Comparison of ENCODE assay signal across 8 cellular contexts in genomic region chr7:132575987-132576722, GRCh38. TPM values are rescaled to one million over a fixed set of nuclear protein-coding genes. Genes with fewer than 3 reads are reported as not detected.
DNase-seq lines count a peak whose midpoint lies in the region; ATAC-seq and TF ChIP-seq lines count a peak whose summit lies in the region.

Gene PLXNA4 (minus strand): TSS chr7:132576470. CDS start chr7:132508693, 67,777 bp downstream.

- no peaks in the 10 kb centered on the region for H3K9me3 Mint-ChIP-seq in GM23338

- H3K36me3 Mint-ChIP-seq in GM23338 (ENCODE audit: low read depth) = no peaks in the 10 kb centered on the region

- H3K27ac Mint-ChIP-seq in GM23338 = no peak within 1 kb of the TSS

- no peaks in the 10 kb centered on the region for H3K9me3 ChIP-seq in SJCRH30 (replicated peaks)

- peak within 1 kb of the TSS; percentile 74 for H3K4me3 Mint-ChIP-seq in GM23338

- no peak for TF ChIP-seq CTCF in GM23338 (conservative IDR thresholded peaks at IDR 0.05; ENCODE audit: low read depth in 2 of 2)
- no peak for TF ChIP-seq CTCF in fibroblast of the aortic adventitia (IDR thresholded peaks at IDR 0.05; ENCODE audit: insufficient read depth, low read length)

- H4K20me1 ChIP-seq in GM23338 (replicated peaks; ENCODE audit: insufficient read depth) = peaks cover 4% of the 10 kb centered on the region; the same call in 1 of the 2 replicates

- H3F3A ChIP-seq in GM23338 (replicated peaks; ENCODE audit: low read depth) = peaks cover 3% of the 10 kb centered on the region; the same call in 1 of the 2 replicates

- peak; percentile 60 for DNase-seq in GM23338 (ENCODE audit: low spot score)
- peak; percentile 34 to 52 for DNase-seq in SJCRH30
- peak; percentile 11 for DNase-seq in fibroblast of the aortic adventitia (ENCODE audit: low read depth)
- peak; percentile 42 for DNase-seq in occipital lobe (lab: John Stamatoyannopoulos, UW)
- DNase-seq in NCI-H1436 treated with DMSO at 0.1 percent for 48 hours (lab: John Stamatoyannopoulos, UW) = no peak
- DNase-seq in globus pallidus (ENCODE audit: low spot score) = no peak
- DNase-seq in activated gamma-delta T cell (lab: John Stamatoyannopoulos, UW) = no peak
- no peak for DNase-seq in NCI-H2107 (lab: John Stamatoyannopoulos, UW)

- H3K36me3 ChIP-seq in GM23338 (ENCODE audit: insufficient read depth) (no peaks in the 10 kb centered on the region), SJCRH30 (no peaks in the 10 kb centered on the region)

- peak; percentile 19 for ATAC-seq in GM23338

- H3K27ac ChIP-seq in GM23338 (ENCODE audit: low read depth) (no peak within 1 kb of the TSS), SJCRH30 (no peak within 1 kb of the TSS)

- no peaks in the 10 kb centered on the region for H3K9me2 ChIP-seq in GM23338 (ENCODE audit: insufficient read depth)

- peak within 1 kb of the TSS; percentile 91 for H2AFZ ChIP-seq in GM23338

- H3K4me3 ChIP-seq in GM23338 (peak within 1 kb of the TSS; percentile 74), SJCRH30 (peak within 1 kb of the TSS; percentile 59), fibroblast of the aortic adventitia (ENCODE audit: low read depth, low read length) (peak within 1 kb of the TSS; percentile 66)

- H3K4me1 ChIP-seq in GM23338 (ENCODE audit: insufficient read depth) (peaks cover 45% of the 10 kb centered on the region), SJCRH30 (no peaks in the 10 kb centered on the region)

- H3K27me3 ChIP-seq in GM23338 (ENCODE audit: insufficient read depth) (peaks cover 88% of the 10 kb centered on the region), SJCRH30 (no peaks in the 10 kb centered on the region)

- peaks cover 73% of the 10 kb centered on the region for H3K27me3 Mint-ChIP-seq in GM23338 (ENCODE audit: insufficient read depth, low read depth, poor library complexity)

- H3K79me2 ChIP-seq in GM23338 (replicated peaks; ENCODE audit: insufficient read depth) = no peaks in the 10 kb centered on the region

- H3K4me1 Mint-ChIP-seq in GM23338 = peaks cover 42% of the 10 kb centered on the region

- H3K4me2 ChIP-seq in GM23338 = peak within 1 kb of the TSS; percentile 93

TF ChIP-seq in GM23338, 12 proteins besides CTCF, POLR2A, EP300 and RAD21 (continues in another document):
- TF ChIP-seq STAT1 (IDR thresholded peaks at IDR 0.05; ENCODE audit: unreplicated experiment) (no peak), POLR2AphosphoS5 (IDR thresholded peaks at IDR 0.05; ENCODE audit: low read depth) (no peak), EZH2phosphoT487 (IDR thresholded peaks at IDR 0.05; ENCODE audit: unreplicated experiment) (peak; percentile 88), ZNF114 (CRISPR knock-in tag; IDR thresholded peaks at IDR 0.05) (no peak), REST (IDR thresholded peaks at IDR 0.05; ENCODE audit: unreplicated experiment) (no peak), JUNB (IDR thresholded peaks at IDR 0.05; ENCODE audit: unreplicated experiment) (no peak), NANOG (IDR thresholded peaks at IDR 0.05; ENCODE audit: borderline replicate concordance) (no peak), ZNF331 (CRISPR knock-in tag; IDR thresholded peaks at IDR 0.05; ENCODE audit: low read depth) (no peak), CREB1 (CRISPR knock-in tag; IDR thresholded peaks at IDR 0.05; ENCODE audit: low read depth) (no peak), EZH2 (IDR thresholded peaks at IDR 0.05; ENCODE audit: low read depth, unreplicated experiment) (peak; percentile 96), ZNF462 (CRISPR knock-in tag; IDR thresholded peaks at IDR 0.05) (no peak)

RNA-seq across cellular contexts. Expression of gene PLXNA4, which starts in this region (rescaled TPM):
- 0.54 and 0.80 TPM in 2 replicates for total RNA-seq in GM23338 (2014; rRNA removed; shearing (Covaris generic))
- 0.08 and 0.14 TPM in 2 replicates for polyA plus RNA-seq in GM23338 (2016; fragmentation: Nextera tagmentation; extraction: Ambion mirVana)
- total RNA-seq in SJCRH30 (2014; rRNA removed; shearing (Covaris generic)) = 11.2 and 11.5 TPM in 2 replicates
- total RNA-seq in fibroblast of the aortic adventitia (ENCODE audit: low replicate concordance) = 3.0 and 5.5 TPM in 2 replicates
- total RNA-seq in occipital lobe = 103 TPM

Comparison
In these comparisons a context has a peak if more than half of its experiments do, and no peak if none do; other contexts are left out.
1. Peak in DNase-seq, ATAC-seq, H3K4me3 ChIP-seq and H3K4me2 ChIP-seq in GM23338; RNA of the gene not detected or under 1 TPM.
2. DNase-seq: peak in SJCRH30 (2 of 2), fibroblast of the aortic adventitia (single experiment) and occipital lobe (single experiment); none in NCI-H1436 treated with DMSO at 0.1 percent for 48 hours (single experiment), globus pallidus (single experiment), activated gamma-delta T cell (single experiment) and NCI-H2107 (single experiment).
3. Peak in every context shown above with its lines, with median percentiles within 50 percentile points of each other: H3K4me3 ChIP-seq.